8 cellular contexts compared by ENCODE assay signal in genomic region chr2:56130463-56131070, GRCh38. TPM values are rescaled to one million over a fixed set of nuclear protein-coding genes. Genes with fewer than 3 reads are reported as not detected.
DNase-seq lines count a peak whose midpoint lies in the region; ATAC-seq and TF ChIP-seq lines count a peak whose summit lies in the region.

No MANE protein-coding gene starts in this region.

- no peaks in the 10 kb centered on the region for H3K9me3 ChIP-seq in IMR-90 (ENCODE audit: control insufficient read depth, insufficient read depth, low read length)
- H3K9me3 ChIP-seq in SK-N-SH: no peaks in the 10 kb centered on the region
- no peaks in the 10 kb centered on the region for H3K9me3 ChIP-seq in stomach

- no peaks in the 10 kb centered on the region for H3K36me3 ChIP-seq in IMR-90 (ENCODE audit: control insufficient read depth, insufficient read depth, low read length)
- no peaks in the 10 kb centered on the region for H3K36me3 ChIP-seq in SK-N-SH (replicated peaks in 1 of 2; ENCODE audit: control insufficient read depth in 1 of 2, insufficient read depth in 2 of 2, low read length in 1 of 2)
- H3K36me3 ChIP-seq in stomach: no peaks in the 10 kb centered on the region

- no peak overlapping the region for H2AFZ ChIP-seq in IMR-90 (replicated peaks; ENCODE audit: low read length, poor library complexity)
- H2AFZ ChIP-seq in SK-N-SH (ENCODE audit: low read depth): no peak overlapping the region

- no peak overlapping the region for H4K5ac ChIP-seq in IMR-90 (ENCODE audit: low read depth, low read length)

- H3K79me1 ChIP-seq in IMR-90 (ENCODE audit: low read depth in 1 of 2, low read length in 2 of 2): no peaks in the 10 kb centered on the region

- no peak overlapping the region for H3K4ac ChIP-seq in IMR-90 (ENCODE audit: low read depth, low read length)

- intact Hi-C loops in IMR-90 (cut with micrococcal nuclease) (loop anchor here (5.0 kb wide), 3 partner anchors 118 to 1387 kb away; no protein-coding TSS in a partner anchor), stomach (cut with DNase I; ENCODE audit: low total_unique reads) (loop anchor here (10.0 kb wide), 1 partner anchor 416 kb away; no protein-coding TSS in a partner anchor)

- no peak overlapping the region for H2BK20ac ChIP-seq in IMR-90 (ENCODE audit: low read depth, low read length)

- H3K27me3 Mint-ChIP-seq in glutamatergic neuron (ENCODE audit: unreplicated experiment): no peaks in the 10 kb centered on the region

- no peak overlapping the region for H3K18ac ChIP-seq in IMR-90 (ENCODE audit: low read depth, low read length)

- DNase-seq in G401 (ENCODE audit: low spot score) (peak; percentile 8), IMR-90 (peak; percentile 31), SK-N-SH (peak; percentile 16), glutamatergic neuron (peak; percentile 38), stomach (no peak), DMS79 treated with DMSO at 0.1 percent for 48 hours (lab: John Stamatoyannopoulos, UW) (no peak)
- DNase-seq in central memory CD4-positive, alpha-beta T cell: no peak

- dilution Hi-C loops in IMR-90 (cut with HindIII; ENCODE audit: low sequenced_read_pairs, unreplicated experiment): no loop called here

- no peaks in the 10 kb centered on the region for H3F3A ChIP-seq in SK-N-SH (replicated peaks; ENCODE audit: insufficient read depth)

- H2AK5ac ChIP-seq in IMR-90 (ENCODE audit: low read depth, low read length): no peak overlapping the region

- no peaks in the 10 kb centered on the region for H3K79me2 ChIP-seq in SK-N-SH (ENCODE audit: insufficient read depth)

- ATAC-seq in IMR-90 (ENCODE audit: low read depth): peak; percentile 72; the same call in 1 of the 2 replicates
- ATAC-seq in GM18505 (IDR thresholded peaks at IDR 0.05; ENCODE audit: unreplicated experiment): no peak

- H2AK9ac ChIP-seq in IMR-90 (replicated peaks; ENCODE audit: low read depth, low read length, poor library complexity): no peak overlapping the region

- H4K20me1 ChIP-seq in IMR-90 (ENCODE audit: insufficient read depth, low read length) (no peaks in the 10 kb centered on the region), SK-N-SH (ENCODE audit: insufficient read depth) (no peaks in the 10 kb centered on the region)

- TF ChIP-seq RAD21 in IMR-90 (IDR thresholded peaks at IDR 0.05; ENCODE audit: low read length) (peak; percentile 29; the same call in 1 of the 2 replicates), SK-N-SH (IDR thresholded peaks at IDR 0.05; ENCODE audit: low read length) (peak; percentile 37)

- H4K8ac ChIP-seq in IMR-90 (ENCODE audit: low read depth in 2 of 2, low read length in 2 of 2): no peak overlapping the region

- no peak overlapping the region for H2BK5ac ChIP-seq in IMR-90 (ENCODE audit: low read depth, low read length, poor library complexity, severe bottlenecking)

- no peak overlapping the region for H2BK120ac ChIP-seq in IMR-90 (ENCODE audit: low read depth, low read length)

- no peak overlapping the region for H3K4me3 ChIP-seq in IMR-90 (ENCODE audit: insufficient read depth, low read depth, low read length)
- H3K4me3 ChIP-seq in SK-N-SH (ENCODE audit: low read depth in 2 of 2, low read length in 1 of 2): peak overlapping the region in 1 of 2 experiments; percentile 19; a peak in 1 of 4 replicates
- no peak overlapping the region for H3K4me3 ChIP-seq in stomach

- TF ChIP-seq POLR2A in IMR-90 (IDR thresholded peaks at IDR 0.05; ENCODE audit: low read depth, low read length) (no peak), stomach (IDR thresholded peaks at IDR 0.05) (no peak), GM18505 (IDR thresholded peaks at IDR 0.05; ENCODE audit: borderline replicate concordance, extremely low read depth, insufficient read depth, insufficient read length) (no peak)

- TF ChIP-seq EP300 in SK-N-SH (IDR thresholded peaks at IDR 0.05; ENCODE audit: borderline replicate concordance in 1 of 2, low read depth in 1 of 2, low read length in 1 of 2) (no peak), stomach (IDR thresholded peaks at IDR 0.05) (no peak)

- H3K14ac ChIP-seq in IMR-90 (replicated peaks; ENCODE audit: low read depth, low read length): no peak overlapping the region

- H3K4me2 ChIP-seq in IMR-90 (ENCODE audit: low read depth, low read length): no peak overlapping the region
- H3K4me2 ChIP-seq in SK-N-SH: no peak overlapping the region

- in situ Hi-C loops in G401 (cut with HindIII; ENCODE audit: low sequenced_read_pairs): no loop called here
- in situ Hi-C loops in IMR-90 (cut with MboI; ENCODE audit: low sequenced_read_pairs): loop anchor here (10.0 kb wide), 1 partner anchor 416 kb away; no protein-coding TSS in a partner anchor

- H3K9me2 ChIP-seq in SK-N-SH: no peaks in the 10 kb centered on the region

- no peak overlapping the region for H3K23ac ChIP-seq in IMR-90 (ENCODE audit: low read depth, low read length)

- no peak overlapping the region for H3K4me3 Mint-ChIP-seq in glutamatergic neuron (ENCODE audit: unreplicated experiment)

- peaks cover 4% of the 10 kb centered on the region for H3K9me3 Mint-ChIP-seq in glutamatergic neuron (ENCODE audit: unreplicated experiment)

- CTCF ChIA-PET in IMR-90 (lab: Yijun Ruan, JAX) (interaction anchor here (1.0 to 1.3 kb wide), 3 partner anchors 57 to 432 kb away, joined by 3 read pairs; no protein-coding TSS in a partner anchor), SK-N-SH (lab: Yijun Ruan, JAX) (interaction anchor here (0.7 to 2.0 kb wide), 11 partner anchors 9 to 83 kb away, joined by 3 to 9 read pairs (median 4); no protein-coding TSS in a partner anchor)

- POLR2A ChIA-PET in IMR-90 (lab: Charles Lee; ENCODE audit: unreplicated experiment) (interaction anchor here (0.7 kb wide), 1 partner anchor 10 kb away, joined by 3 read pairs; no protein-coding TSS in a partner anchor), SK-N-SH (lab: Yijun Ruan, JAX) (no interaction called here)

- H3K36me3 Mint-ChIP-seq in glutamatergic neuron (ENCODE audit: unreplicated experiment): no peaks in the 10 kb centered on the region

- no TSS peak for BruUV-seq in IMR-90 (replicated peaks; lab: Mats Ljungman, UMichigan)

- no peaks in the 10 kb centered on the region for H3K4me1 ChIP-seq in IMR-90 (ENCODE audit: control insufficient read depth, insufficient read depth, low read length)
- peaks cover 0 to 7% of the 10 kb centered on the region in 2 experiments; a peak in 3 of 4 replicates for H3K4me1 ChIP-seq in SK-N-SH (ENCODE audit: control insufficient read depth in 1 of 2, insufficient read depth in 2 of 2, low read depth in 1 of 2, low read length in 1 of 2)
- H3K4me1 ChIP-seq in stomach: no peaks in the 10 kb centered on the region

- 74% methylated on average over 3 of the region's 5 CpGs; no CpG with 5 or more reads in 1 of the 2 experiments for WGBS in IMR-90 (ENCODE audit: extremely low coverage in 2 of 2, insufficient read length in 1 of 2), 2 experiments
- 70% methylated on average over 5 of the region's 5 CpGs for WGBS in SK-N-SH (ENCODE audit: low lambda C conversion rate)
- WGBS in stomach, 5 donors: 55 to 63% (median 59%) methylated on average over 5 of the region's 5 CpGs

- H3K27ac ChIP-seq in IMR-90 (ENCODE audit: insufficient read depth, low read length) (no peak overlapping the region), SK-N-SH (ENCODE audit: low read depth in 2 of 2, low read length in 1 of 2) (no peak overlapping the region), stomach (no peak overlapping the region)

- no peak overlapping the region for H3K9ac ChIP-seq in IMR-90 (ENCODE audit: low read depth, low read length)
- H3K9ac ChIP-seq in SK-N-SH: no peak overlapping the region

- no peaks in the 10 kb centered on the region for H3K9me1 ChIP-seq in IMR-90 (ENCODE audit: insufficient read depth, low read length)

- H3K27me3 ChIP-seq in IMR-90 (ENCODE audit: control insufficient read depth, insufficient read depth, low read length) (0 out of 2 replicates have a peak, but pooled peaks cover 2% of the 10 kb centered on the region), SK-N-SH (ENCODE audit: insufficient read depth) (no peaks in the 10 kb centered on the region), stomach (no peaks in the 10 kb centered on the region)

- H3K4me1 Mint-ChIP-seq in glutamatergic neuron (ENCODE audit: low read depth, unreplicated experiment): peaks cover 40% of the 10 kb centered on the region

- H4K91ac ChIP-seq in IMR-90 (ENCODE audit: insufficient read depth, low read depth, low read length): no peak overlapping the region

- TF ChIP-seq CTCF in IMR-90 (conservative IDR thresholded peaks at IDR 0.05; ENCODE audit: low read depth, low read length) (peak; percentile 63), SK-N-SH (IDR thresholded peaks at IDR 0.05) (peak; percentile 78), glutamatergic neuron (IDR thresholded peaks at IDR 0.05; ENCODE audit: partially characterized antibody, unreplicated experiment) (peak; percentile 78), stomach (IDR thresholded peaks at IDR 0.05) (peak in 4 of 7 experiments; percentile 21 to 40 (median 30))

- H3K56ac ChIP-seq in IMR-90 (ENCODE audit: extremely low read depth, insufficient read depth, low read length): no peak overlapping the region

- no peak overlapping the region for H2BK15ac ChIP-seq in IMR-90 (ENCODE audit: low read depth, low read length)

- no peak overlapping the region for H3K27ac Mint-ChIP-seq in glutamatergic neuron (ENCODE audit: unreplicated experiment)

TF ChIP-seq in IMR-90, 13 proteins besides CTCF, POLR2A, EP300 and RAD21:
- TF ChIP-seq BHLHE40 (IDR thresholded peaks at IDR 0.05; ENCODE audit: low read depth, low read length): no peak
- peak; percentile 71 for TF ChIP-seq CEBPB (IDR thresholded peaks at IDR 0.05; ENCODE audit: low read depth, low read length)
- TF ChIP-seq SMC3 (IDR thresholded peaks at IDR 0.05; ENCODE audit: low read depth, low read length): peak; percentile 47
TF ChIP-seq in IMR-90: peak in this region for 2.

TF ChIP-seq in SK-N-SH, 30 proteins besides CTCF, POLR2A, EP300 and RAD21 (continues in another document):
- TF ChIP-seq SMC3 (IDR thresholded peaks at IDR 0.05; ENCODE audit: low read depth, low read length) (peak; percentile 49), RFX5 (IDR thresholded peaks at IDR 0.05; ENCODE audit: low read length) (no peak)

RNA-seq across cellular contexts. Expression of gene CCDC85A, which starts 53.2 kb away (rescaled TPM):
- 0.80 TPM in 1 of 2 replicates, not detected in the other for total RNA-seq in G401 (2014; rRNA removed; shearing (Covaris generic))
- total RNA-seq in IMR-90 (2012; rRNA removed) (2.2 and 2.8 TPM in 2 replicates), glutamatergic neuron (ENCODE audit: unreplicated experiment) (12.1 TPM), stomach (1 to 10 TPM in 4 of 5 donors, under 1 TPM in 1; 0.89 to 6.4 (median 3.7) TPM)
- polyA plus RNA-seq in IMR-90 (2012; rRNA removed) (1.1 and 1.5 TPM in 2 replicates), SK-N-SH (2012; rRNA removed) (48.7 and 49.9 TPM in 2 replicates), stomach (under 1 TPM in 2 of 3 donors, not detected in 1; 0.10 to 0.19 TPM)
- polyA plus RNA-seq in IMR-90 (2012; cell fraction: cytosol; rRNA removed): 0.55 and 0.76 TPM in 2 replicates
- 0.38 and 1.0 TPM in 2 replicates for polyA plus RNA-seq in IMR-90 (2012; cell fraction: nucleus; rRNA removed; ENCODE audit: low replicate concordance)
- polyA plus RNA-seq in SK-N-SH (2012; cell fraction: cytosol; rRNA removed): 36.6 and 44.8 TPM in 2 replicates
- polyA plus RNA-seq in SK-N-SH (2012; cell fraction: nucleus; rRNA removed): 23.7 and 33.6 TPM in 2 replicates

Comparison
In these comparisons a context has a peak if more than half of its experiments do, and no peak if none do; other contexts are left out.
1. DNase-seq: peak in G401 (single experiment), IMR-90 (single experiment), SK-N-SH (single experiment) and glutamatergic neuron (single experiment); none in stomach (single experiment), central memory CD4-positive, alpha-beta T cell (single experiment) and DMS79 treated with DMSO at 0.1 percent for 48 hours (single experiment).
2. Peak in every context shown above with its lines, with median percentiles within 50 percentile points of each other: CTCF ChIP-seq.